11 cellular contexts compared by ENCODE assay signal in the genomic region with DNA sequence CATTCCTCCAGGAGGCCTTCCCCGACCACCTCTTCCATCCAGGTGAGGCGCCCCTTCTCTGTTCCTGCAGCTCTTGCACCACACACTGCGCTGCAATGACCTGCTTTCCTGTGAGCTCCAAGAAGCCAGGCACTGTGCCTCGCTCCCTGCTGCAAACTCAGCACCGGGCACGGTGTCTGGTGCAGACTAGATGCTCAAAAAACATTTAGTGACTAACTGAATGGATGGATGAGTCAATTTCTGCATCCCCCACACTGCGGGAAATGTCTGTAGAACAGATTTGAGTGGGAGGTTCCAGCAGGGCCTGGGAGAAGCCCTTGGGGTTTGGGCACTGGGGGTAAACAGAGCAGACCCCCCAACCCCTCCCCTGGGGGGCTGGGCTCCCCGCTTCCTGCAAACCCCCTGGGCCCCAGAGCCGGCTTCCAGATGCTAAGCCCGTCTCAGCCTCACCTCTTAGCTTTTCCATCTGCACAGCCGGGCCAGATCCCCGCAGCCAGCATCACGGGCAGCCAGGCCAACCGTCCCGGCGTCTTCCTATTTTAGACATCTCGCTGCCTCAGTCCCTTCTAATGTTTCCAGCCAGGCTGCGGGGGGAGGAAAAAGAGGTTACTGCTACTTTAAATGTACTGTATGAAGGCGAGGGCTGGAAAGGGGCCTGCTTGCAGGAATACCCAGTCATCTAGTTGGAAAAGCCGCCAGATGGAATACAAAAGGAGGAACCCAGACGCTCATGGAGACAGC.
DNase-seq lines count a peak whose midpoint lies in the region; TF ChIP-seq lines count a peak whose summit lies in the region.
"Had no signal": no experiment of that assay in that cellular context is flagged by ENCODE, and none has a peak within 500 bp of the region (broad histone marks: within the 10 kb centered on the region; RNA-seq: fewer than 3 reads in every experiment).

No MANE protein-coding gene starts in this region.

- intact Hi-C loops in esophagus muscularis mucosa (cut with DNase I) (no loop called here), uterus (cut with DNase I; ENCODE audit: low total_unique reads) (no loop called here)

- H3K27ac ChIP-seq in esophagus muscularis mucosa (replicated peaks in 1 of 4) (peak overlapping the region; percentile 81 to 87 (median 84)), muscle layer of colon (ENCODE audit: low read depth, low read length) (peak overlapping the region; percentile 72), uterus (peak overlapping the region; percentile 84)

- no peak for TF ChIP-seq EP300 in esophagus muscularis mucosa (IDR thresholded peaks at IDR 0.05)

- TF ChIP-seq POLR2A in esophagus muscularis mucosa (IDR thresholded peaks at IDR 0.05; ENCODE audit: low read depth) (no peak), uterus (IDR thresholded peaks at IDR 0.05) (no peak)

- H3K27me3 ChIP-seq in esophagus muscularis mucosa: no peaks in the 10 kb centered on the region
- H3K27me3 ChIP-seq in muscle layer of colon (ENCODE audit: control insufficient read depth in 1 of 2, insufficient read depth in 2 of 2, low read length in 2 of 2): no peaks in the 10 kb centered on the region
- no peaks in the 10 kb centered on the region for H3K27me3 ChIP-seq in uterus

- H3K36me3 ChIP-seq in esophagus muscularis mucosa (no peaks in the 10 kb centered on the region), muscle layer of colon (ENCODE audit: insufficient read depth, low read length) (peaks cover 4% of the 10 kb centered on the region), uterus (no peaks in the 10 kb centered on the region)

- H3K4me3 ChIP-seq in esophagus muscularis mucosa: peak overlapping the region; percentile 46 to 54 (median 50)
- peak overlapping the region; percentile 58 to 64 for H3K4me3 ChIP-seq in muscle layer of colon (ENCODE audit: low read depth in 1 of 2, low read length in 2 of 2)
- H3K4me3 ChIP-seq in uterus: peak overlapping the region; percentile 16 to 23
- H3K4me3 ChIP-seq: GM12878 had no signal

- peak overlapping the region; percentile 88 for H3K9ac ChIP-seq in muscle layer of colon (ENCODE audit: low read length)

- whole genome bisulfite sequencing in esophagus muscularis mucosa: 37% methylated on average over 21 of the region's 21 CpGs

- TF ChIP-seq CTCF in esophagus muscularis mucosa (IDR thresholded peaks at IDR 0.05) (no peak), uterus (IDR thresholded peaks at IDR 0.05) (no peak)

- H3K4me1 ChIP-seq in esophagus muscularis mucosa: peaks cover 38 to 61% (median 58%) of the 10 kb centered on the region in 4 donors
- peaks cover 49% of the 10 kb centered on the region for H3K4me1 ChIP-seq in muscle layer of colon (ENCODE audit: insufficient read depth, low read length)
- peaks cover 11 to 20% of the 10 kb centered on the region in 2 donors for H3K4me1 ChIP-seq in uterus

- DNase-seq in RKO (ENCODE audit: low spot score) (peak; percentile 39), esophagus muscularis mucosa (ENCODE audit: extremely low spot score) (no peak), uterus (peak; percentile 68 to 81), UCSD-AML1 (lab: John Stamatoyannopoulos, UW; ENCODE audit: unreplicated experiment) (no peak), NK-92 (lab: John Stamatoyannopoulos, UW; ENCODE audit: unreplicated experiment) (no peak)
- DNase-seq in activated CD4-positive, alpha-beta T cell treated with anti-CD3 and anti-CD28 coated beads for 1 hour: no peak
- DNase-seq in stimulated activated CD4-positive, alpha-beta T cell treated with anti-CD3 and anti-CD28 coated beads, Interleukin-4, amount 100 ng/mL, for 24 hours: no peak
- DNase-seq: activated CD4-positive, CD25-positive, alpha-beta regulatory T cell treated with anti-CD3 and anti-CD28 coated beads, Interleukin-2, amount 50 U/mL, for 72 hours; mesendoderm had no signal

- H3K9me3 ChIP-seq in esophagus muscularis mucosa (no peaks in the 10 kb centered on the region), muscle layer of colon (ENCODE audit: low read length) (no peaks in the 10 kb centered on the region), uterus (no peaks in the 10 kb centered on the region)

Comparison
In these comparisons a context has a peak if more than half of its experiments do, and no peak if none do; other contexts are left out.
1. DNase-seq: peak in RKO (single experiment) and uterus (2 of 2); none in esophagus muscularis mucosa (single experiment), UCSD-AML1 (single experiment), NK-92 (single experiment), activated CD4-positive, alpha-beta T cell treated with anti-CD3 and anti-CD28 coated beads for 1 hour (single experiment) and stimulated activated CD4-positive, alpha-beta T cell treated with anti-CD3 and anti-CD28 coated beads, Interleukin-4, amount 100 ng/mL, for 24 hours (single experiment).
2. Peak in every context shown above with its lines, with median percentiles within 50 percentile points of each other: H3K27ac ChIP-seq and H3K4me3 ChIP-seq.